19 cellular contexts compared by ENCODE assay signal in genomic region chr2:190607657-190608357, GRCh38. TPM values are rescaled to one million over a fixed set of nuclear protein-coding genes. Genes with fewer than 3 reads are reported as not detected.
DNase-seq lines count a peak whose midpoint lies in the region; ATAC-seq, FAIRE-seq and TF ChIP-seq lines count a peak whose summit lies in the region.
"Had no signal": no experiment of that assay in that cellular context is flagged by ENCODE, and none has a peak within 500 bp of the region (broad histone marks: within the 10 kb centered on the region; RNA-seq: fewer than 3 reads in every experiment).

No MANE protein-coding gene starts in this region.

- no peak for TF ChIP-seq CTCF in astrocyte of the spinal cord (IDR thresholded peaks at IDR 0.05; ENCODE audit: low read depth, low read length)
- TF ChIP-seq CTCF in keratinocyte (optimal IDR thresholded peaks at IDR 0.05 in 1 of 3, IDR thresholded peaks at IDR 0.05 in 1 of 3, conservative IDR thresholded peaks at IDR 0.05 in 1 of 3; ENCODE audit: extremely low read depth in 1 of 3, insufficient read depth in 2 of 3, low read length in 3 of 3), result no peak

- peaks cover 2% of the 10 kb centered on the region for H3K4me1 Mint-ChIP-seq in T-helper 17 cell
- H3K4me1 Mint-ChIP-seq: activated T-helper 17 cell treated with anti-CD3 and anti-CD28 coated beads, Interleukin-2, amount 50 U/mL, for 72 hours had no signal

- H4K20me1 ChIP-seq in keratinocyte (ENCODE audit: control insufficient read depth, extremely low read depth, insufficient read depth, low read length), result no peaks in the 10 kb centered on the region

- no peak overlapping the region for H3K27ac Mint-ChIP-seq in T-helper 17 cell
- H3K27ac Mint-ChIP-seq: activated T-helper 17 cell treated with anti-CD3 and anti-CD28 coated beads, Interleukin-2, amount 50 U/mL, for 72 hours; T-helper 2 cell treated with Interferon-gamma antibody and Interleukin-4, amounts not matched to agents 5 μg/mL and 100 μg/mL, for 36 hours had no signal

- no peak overlapping the region for H3K4me3 Mint-ChIP-seq in T-helper 17 cell
- H3K4me3 Mint-ChIP-seq: activated T-helper 17 cell treated with anti-CD3 and anti-CD28 coated beads, Interleukin-2, amount 50 U/mL, for 72 hours; nephron progenitor cell; T-helper 2 cell treated with Interferon-gamma antibody and Interleukin-4, amounts not matched to agents 5 μg/mL and 100 μg/mL, for 36 hours had no signal

- H3K27me3 Mint-ChIP-seq in T-helper 17 cell, result no peaks in the 10 kb centered on the region
- H3K27me3 Mint-ChIP-seq: activated T-helper 17 cell treated with anti-CD3 and anti-CD28 coated beads, Interleukin-2, amount 50 U/mL, for 72 hours had no signal

- H3K9me1 ChIP-seq in keratinocyte (ENCODE audit: control insufficient read depth, extremely low read depth, insufficient read depth, low read length), result no peaks in the 10 kb centered on the region

- H3K4me3 ChIP-seq in MG63 (no peak overlapping the region), astrocyte of the spinal cord (ENCODE audit: low read depth, low read length) (no peak overlapping the region), keratinocyte (ENCODE audit: control insufficient read depth in 2 of 3, extremely low read depth in 1 of 3, insufficient read depth in 2 of 3, low read depth in 1 of 3, low read length in 3 of 3) (no peak overlapping the region)
- H3K4me3 ChIP-seq: cardiac muscle cell, hepatocyte, left ventricle myocardium inferior, vagina had no signal

- in situ Hi-C loops in astrocyte of the spinal cord (cut with HindIII; ENCODE audit: low sequenced_read_pairs), result no loop called here

- dilution Hi-C loops in keratinocyte (cut with MboI; ENCODE audit: extremely low pct_ligation_motif_present, low sequenced_read_pairs), result no loop called here

- no peaks in the 10 kb centered on the region for H3K9me3 ChIP-seq in MG63
- H3K9me3 ChIP-seq in keratinocyte (ENCODE audit: control insufficient read depth, low read depth, low read length), result no peaks in the 10 kb centered on the region
- no peaks in the 10 kb centered on the region for H3K9me3 ChIP-seq in T-helper 17 cell (ENCODE audit: control insufficient read depth, low read length, poor library complexity, severe bottlenecking)
- H3K9me3 ChIP-seq: vagina had no signal

- H3K4me2 ChIP-seq in keratinocyte (ENCODE audit: control insufficient read depth, extremely low read depth, insufficient read depth, low read depth, low read length), result peak overlapping the region; percentile 22
- H3K4me2 ChIP-seq: hepatocyte had no signal

- no peak for ATAC-seq in T-helper 17 cell
- ATAC-seq in GM21786 (IDR thresholded peaks at IDR 0.05; ENCODE audit: unreplicated experiment), result no peak
- ATAC-seq: activated T-helper 17 cell treated with anti-CD3 and anti-CD28 coated beads, Interleukin-2, amount 50 U/mL, for 72 hours; stimulated activated naive CD8-positive, alpha-beta T cell treated with anti-CD3 and anti-CD28 coated beads, Interleukin-15, Interleukin-2, amounts not matched to agents 100 U/mL and 50 U/mL, for 24 hours had no signal

- H3K27me3 ChIP-seq in MG63 (no peaks in the 10 kb centered on the region), keratinocyte (ENCODE audit: control insufficient read depth, extremely low read depth, insufficient read depth, low read length) (no peaks in the 10 kb centered on the region)
- H3K27me3 ChIP-seq: cardiac muscle cell, hepatocyte, vagina had no signal

- peak overlapping the region; percentile 36 for H3K27ac ChIP-seq in keratinocyte (ENCODE audit: control insufficient read depth, insufficient read depth, low read length)
- H3K27ac ChIP-seq: hepatocyte, left ventricle myocardium inferior, vagina had no signal

- H3K4me1 ChIP-seq in keratinocyte (ENCODE audit: control insufficient read depth, extremely low read depth, insufficient read depth, low read length), result peaks cover 8% of the 10 kb centered on the region
- H3K4me1 ChIP-seq: left ventricle myocardium inferior, vagina had no signal

- H3K36me3 ChIP-seq in MG63 (no peaks in the 10 kb centered on the region), keratinocyte (ENCODE audit: control insufficient read depth in 2 of 2, extremely low read depth in 1 of 2, insufficient read depth in 2 of 2, low read length in 2 of 2) (no peaks in the 10 kb centered on the region)
- H3K36me3 ChIP-seq: cardiac muscle cell, left ventricle myocardium inferior, vagina had no signal

- DNase-seq in Daoy (ENCODE audit: low read depth) (peak; percentile 88), MG63 (peak; percentile 68), astrocyte of the spinal cord (ENCODE audit: low read depth, low spot score) (peak; percentile 63), keratinocyte (ENCODE audit: low read depth, low spot score) (no peak), T-helper 17 cell (no peak), NCI-H187 (lab: John Stamatoyannopoulos, UW) (no peak)
- DNase-seq in activated CD8-positive, alpha-beta memory T cell treated with anti-CD3 and anti-CD28 coated beads, Interleukin-2, amount 50 U/mL, for 48 hours, result no peak
- DNase-seq: activated CD4-positive, alpha-beta T cell treated with anti-CD3 and anti-CD28 coated beads, Interleukin-2, amount 50 U/mL, for 4 hours; left ventricle myocardium inferior; MM.1S; NCI-H2107; stimulated activated naive CD8-positive, alpha-beta T cell treated with anti-CD3 and anti-CD28 coated beads, Interleukin-15, Interleukin-2, amounts not matched to agents 100 U/mL and 50 U/mL, for 24 hours had no signal

- peak overlapping the region; percentile 13 for H2AFZ ChIP-seq in keratinocyte (ENCODE audit: control insufficient read depth, low read length)
- H2AFZ ChIP-seq: hepatocyte had no signal

- H3K9ac ChIP-seq in keratinocyte (ENCODE audit: control insufficient read depth, extremely low read depth, insufficient read depth, low read length), result no peak overlapping the region

- H3K79me2 ChIP-seq in keratinocyte (ENCODE audit: control insufficient read depth, insufficient read depth, low read length), result no peaks in the 10 kb centered on the region
- H3K79me2 ChIP-seq: hepatocyte had no signal

- no peaks in the 10 kb centered on the region for H3K36me3 Mint-ChIP-seq in T-helper 17 cell (ENCODE audit: low read depth)

- FAIRE-seq in keratinocyte (lab: Jason Lieb, UNC), result no peak

RNA-seq across cellular contexts. Expression of gene NAB1, which starts 41.1 kb away (rescaled TPM):
- total RNA-seq in Daoy (2014; rRNA removed; shearing (Covaris generic)), result 47.6 and 51.0 TPM in 2 replicates
- total RNA-seq in MG63 (2014; rRNA removed; shearing (Covaris generic); ENCODE audit: low replicate concordance), result 18.5 and 93.0 TPM in 2 replicates
- 10.7 to 24.3 TPM (median 21.6 TPM) in 3 replicates for polyA plus RNA-seq in keratinocyte
- polyA plus RNA-seq in keratinocyte (2011; ENCODE audit: low read depth), result 21.8 TPM
- 11.1 and 17.6 TPM in 2 replicates for polyA plus RNA-seq in keratinocyte (2011; cell fraction: cytosol; rRNA removed)
- 24.7 and 34.3 TPM in 2 replicates for polyA plus RNA-seq in keratinocyte (2011; cell fraction: nucleus; rRNA removed)
- polyA plus RNA-seq in keratinocyte (2012; ENCODE audit: low replicate concordance), result 11.5 and 14.0 TPM in 2 replicates
- polyA minus RNA-seq in keratinocyte, result 13.7 to 31.7 TPM (median 30.7 TPM) in 3 replicates
- 21.3 TPM for polyA minus RNA-seq in keratinocyte (2011; cell fraction: cytosol; rRNA and poly(A)+ RNA removed)
- 11.8 and 28.2 TPM in 2 replicates for polyA minus RNA-seq in keratinocyte (2011; cell fraction: nucleus; rRNA and poly(A)+ RNA removed)
- 10 to 100 TPM; 22.0 to 29.0 TPM for total RNA-seq in T-helper 17 cell

Comparison
In these comparisons a context has a peak if more than half of its experiments do, and no peak if none do; other contexts are left out.
1. DNase-seq: peak in Daoy (single experiment), MG63 (single experiment) and astrocyte of the spinal cord (single experiment); none in keratinocyte (single experiment), activated CD8-positive, alpha-beta memory T cell treated with anti-CD3 and anti-CD28 coated beads, Interleukin-2, amount 50 U/mL, for 48 hours (single experiment), T-helper 17 cell (0 of 3) and NCI-H187 (0 of 2).